In the genomic region with DNA sequence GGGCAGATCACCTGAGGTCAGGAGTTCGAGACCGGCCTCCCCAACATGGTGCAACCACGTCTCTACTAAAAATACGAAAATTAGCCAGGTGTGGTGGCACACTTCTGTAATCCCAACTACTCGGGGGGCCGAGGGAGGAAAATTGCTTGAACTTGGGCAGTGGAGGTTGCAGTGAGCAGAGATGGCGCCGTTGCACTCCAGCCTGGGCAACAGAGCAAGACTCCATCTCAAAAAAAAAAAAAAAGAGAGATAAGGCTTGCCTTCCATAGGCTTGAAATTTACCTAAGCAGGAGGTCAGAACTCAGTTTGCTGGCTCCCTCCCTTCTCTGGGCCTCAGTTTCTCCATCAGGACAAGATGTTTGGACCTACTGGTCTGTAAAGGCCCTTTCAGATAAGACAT, we compare ENCODE assay signal across 11 cellular contexts. TPM values are rescaled to one million over a fixed set of nuclear protein-coding genes. Genes with fewer than 3 reads are reported as not detected.
DNase-seq lines count a peak whose midpoint lies in the region; ATAC-seq and TF ChIP-seq lines count a peak whose summit lies in the region.
"Had no signal": no experiment of that assay in that cellular context is flagged by ENCODE, and none has a peak within 500 bp of the region (broad histone marks: within the 10 kb centered on the region; RNA-seq: fewer than 3 reads in every experiment).

No MANE protein-coding gene starts in this region.

- peak overlapping the region; percentile 98 for H3K4me3 Mint-ChIP-seq in T-helper 17 cell

- CTCF ChIA-PET in A673 (lab: Charles Lee): no interaction called here

- ATAC-seq in T-helper 17 cell (no peak), HG02588 (IDR thresholded peaks at IDR 0.05; ENCODE audit: unreplicated experiment) (no peak)

- H3K27ac Mint-ChIP-seq in T-helper 17 cell: peak overlapping the region; percentile 94

- H3K9me3 ChIP-seq in A673 (ENCODE audit: low read depth, low read length, poor library complexity, severe bottlenecking) (no peaks in the 10 kb centered on the region), T-helper 17 cell (ENCODE audit: control insufficient read depth, low read length, poor library complexity, severe bottlenecking) (no peaks in the 10 kb centered on the region), iPS-18a (ENCODE audit: control insufficient read depth, low read depth, low read length) (no peaks in the 10 kb centered on the region), WERI-Rb-1 (ENCODE audit: severe bottlenecking) (no peaks in the 10 kb centered on the region)

- DNase-seq in A673 (ENCODE audit: low spot score) (no peak), GM12864 (ENCODE audit: low read depth) (no peak), T-helper 17 cell (no peak), NCI-H748 treated with DMSO at 0.1 percent for 48 hours (lab: John Stamatoyannopoulos, UW) (no peak), WERI-Rb-1 (no peak), NCI-H446 treated with DMSO at 0.1 percent for 48 hours (lab: John Stamatoyannopoulos, UW) (no peak)
- DNase-seq: cortex of kidney, DMS53, KBM-7 had no signal

- H3K36me3 ChIP-seq in A673 (ENCODE audit: insufficient read depth, low read length, poor library complexity, severe bottlenecking) (peaks cover 47% of the 10 kb centered on the region), iPS-18a (ENCODE audit: control insufficient read depth, low read depth, low read length) (peaks cover 38% of the 10 kb centered on the region), WERI-Rb-1 (peaks cover 61% of the 10 kb centered on the region)

- H3K36me3 Mint-ChIP-seq in T-helper 17 cell (ENCODE audit: low read depth): no peaks in the 10 kb centered on the region

- no peak for TF ChIP-seq CTCF in A673 (conservative IDR thresholded peaks at IDR 0.05; ENCODE audit: low read depth, low read length)
- no peak for TF ChIP-seq CTCF in GM12864 (IDR thresholded peaks at IDR 0.05; ENCODE audit: low read depth, low read length, missing control alignments)
- no peak for TF ChIP-seq CTCF in WERI-Rb-1 (IDR thresholded peaks at IDR 0.05; ENCODE audit: low read depth, low read length)

- H3K4me1 Mint-ChIP-seq in T-helper 17 cell: peaks cover 14% of the 10 kb centered on the region

- H3K9ac ChIP-seq in iPS-18a (ENCODE audit: low read length): peak overlapping the region; percentile 80

- peaks cover 7% of the 10 kb centered on the region for H3K4me1 ChIP-seq in A673 (ENCODE audit: insufficient read depth, low read length, poor library complexity, severe bottlenecking)
- no peaks in the 10 kb centered on the region for H3K4me1 ChIP-seq in iPS-18a (ENCODE audit: control insufficient read depth, low read depth, low read length)

- H3K27ac ChIP-seq in A673 (ENCODE audit: low read depth, low read length, poor library complexity, severe bottlenecking) (no peak overlapping the region), iPS-18a (ENCODE audit: low read length) (no peak overlapping the region), WERI-Rb-1 (no peak overlapping the region)

- H3K27me3 ChIP-seq in A673 (replicated peaks; ENCODE audit: insufficient read depth, low read depth, low read length, poor library complexity) (no peaks in the 10 kb centered on the region), iPS-18a (ENCODE audit: control insufficient read depth, insufficient read depth, low read length) (no peaks in the 10 kb centered on the region), WERI-Rb-1 (ENCODE audit: insufficient read depth, low read depth, severe bottlenecking) (no peaks in the 10 kb centered on the region)

- POLR2A ChIA-PET in A673 (lab: Charles Lee; ENCODE audit: low non-redundant PET): no interaction called here

- intact Hi-C loops in A673 (cut with micrococcal nuclease; ENCODE audit: unreplicated experiment): no loop called here

- no peaks in the 10 kb centered on the region for H3K27me3 Mint-ChIP-seq in T-helper 17 cell

- peak overlapping the region; percentile 63 for H3K4me3 ChIP-seq in A673 (ENCODE audit: low read depth, low read length, poor library complexity, severe bottlenecking)
- peak overlapping the region; percentile 68 for H3K4me3 ChIP-seq in GM12864 (ENCODE audit: low read depth, low read length)
- peak overlapping the region; percentile 87 for H3K4me3 ChIP-seq in iPS-18a (ENCODE audit: low read length)
- no peak overlapping the region for H3K4me3 ChIP-seq in WERI-Rb-1 (ENCODE audit: low read depth, low read length)

- no TSS peak for BruUV-seq in A673 (replicated peaks; lab: Mats Ljungman, UMichigan)

RNA-seq across cellular contexts. Expression of a gene that starts 1.3 kb away (rescaled TPM):
- total RNA-seq in A673 (2021): 66.4 and 67.6 TPM in 2 replicates
- 10 to 100 TPM; 33.7 to 48.1 TPM for total RNA-seq in T-helper 17 cell

RNA-seq across cellular contexts. Expression of a gene that starts 10.0 kb away (rescaled TPM):
- total RNA-seq in A673 (2021) (45.8 and 46.7 TPM in 2 replicates), T-helper 17 cell (1 to 10 TPM; 7.7 to 7.8 TPM)

RNA-seq across cellular contexts. Expression of a gene that starts 41.2 kb away (rescaled TPM):
- total RNA-seq in A673 (2021): 26.7 and 27.2 TPM in 2 replicates
- 10 to 100 TPM; 21.6 to 30.8 TPM for total RNA-seq in T-helper 17 cell

RNA-seq across cellular contexts. Expression of a gene that starts 53.5 kb away (rescaled TPM):
- 17.9 and 20.1 TPM in 2 replicates for total RNA-seq in A673 (2021)
- 1 to 10 TPM; 4.8 to 5.7 TPM for total RNA-seq in T-helper 17 cell

RNA-seq across cellular contexts. Expression of a gene that starts 53.7 kb away (rescaled TPM):
- total RNA-seq in A673 (2021): 53.6 and 56.8 TPM in 2 replicates
- total RNA-seq in T-helper 17 cell: 10 to 100 TPM; 28.9 to 30.3 TPM
